In genomic region chr10:3828404-3829192, GRCh38 we compare ENCODE assay signal across 1 cellular context.
TF ChIP-seq lines count a peak whose summit lies in the region.

No MANE protein-coding gene starts in this region.

TF ChIP-seq in K562, 482 proteins besides CTCF, POLR2A, EP300 and RAD21 (continued from another document and continues in another):
- TF ChIP-seq BRF2 (IDR thresholded peaks at IDR 0.05; ENCODE audit: borderline replicate concordance, insufficient read depth, insufficient read length): no peak
- no peak for TF ChIP-seq SNRNP70 (optimal IDR thresholded peaks at IDR 0.05; ENCODE audit: low read depth, low read length)
- TF ChIP-seq CREB1 (IDR thresholded peaks at IDR 0.05): 0 out of 2 replicates have a peak, but pooled peaks have one; percentile 3
- TF ChIP-seq CREB1 (CRISPR knock-in tag; IDR thresholded peaks at IDR 0.05): no peak
- no peak for TF ChIP-seq MXD1 (CRISPR knock-in tag; IDR thresholded peaks at IDR 0.05; ENCODE audit: borderline replicate concordance, poor library complexity, severe bottlenecking)
- no peak for TF ChIP-seq ILF3 (IDR thresholded peaks at IDR 0.05; ENCODE audit: borderline replicate concordance)
- no peak for TF ChIP-seq ZNF282 (CRISPR knock-in tag; IDR thresholded peaks at IDR 0.05)
- no peak for TF ChIP-seq RCOR1 (IDR thresholded peaks at IDR 0.05; ENCODE audit: borderline replicate concordance in 1 of 2, low read depth in 2 of 2, low read length in 2 of 2)
- TF ChIP-seq RFX5 (IDR thresholded peaks at IDR 0.05; ENCODE audit: low read depth, low read length): no peak
- no peak for TF ChIP-seq ZNF224 (CRISPR knock-in tag; IDR thresholded peaks at IDR 0.05)
- TF ChIP-seq NFYB (IDR thresholded peaks at IDR 0.05; ENCODE audit: extremely low read depth, insufficient read length): no peak
- TF ChIP-seq ZNF184 (CRISPR knock-in tag; IDR thresholded peaks at IDR 0.05): no peak
- TF ChIP-seq ZNF584 (CRISPR knock-in tag; IDR thresholded peaks at IDR 0.05; ENCODE audit: low read depth): no peak; the same call in 1 of the 2 replicates
- TF ChIP-seq ZNF165 (CRISPR knock-in tag; IDR thresholded peaks at IDR 0.05; ENCODE audit: borderline replicate concordance): no peak
- TF ChIP-seq NFATC3 (IDR thresholded peaks at IDR 0.05): no peak
- TF ChIP-seq HNRNPH1 (optimal IDR thresholded peaks at IDR 0.05; ENCODE audit: low read depth, low read length): no peak
- TF ChIP-seq STAT5A (IDR thresholded peaks at IDR 0.05; ENCODE audit: borderline replicate concordance, low read length): no peak
- TF ChIP-seq SUPT5H (IDR thresholded peaks at IDR 0.05): no peak
- TF ChIP-seq VEZF1 (CRISPR knock-in tag; IDR thresholded peaks at IDR 0.05): no peak
- no peak for TF ChIP-seq SIN3B (IDR thresholded peaks at IDR 0.05; ENCODE audit: low read depth)
- no peak for TF ChIP-seq KHSRP (IDR thresholded peaks at IDR 0.05)
- peak; percentile 47; the same call in 1 of the 2 replicates for TF ChIP-seq GABPA (tag; conservative IDR thresholded peaks at IDR 0.05; ENCODE audit: low read depth)
- no peak for TF ChIP-seq ATF1 (CRISPR knock-in tag; IDR thresholded peaks at IDR 0.05)
- TF ChIP-seq ATF1 (tag; IDR thresholded peaks at IDR 0.05): peak; percentile 58
- no peak for TF ChIP-seq HMG20B (CRISPR knock-in tag; IDR thresholded peaks at IDR 0.05)
- TF ChIP-seq NR3C1 (CRISPR knock-in tag; IDR thresholded peaks at IDR 0.05): no peak
- TF ChIP-seq DPF2 (IDR thresholded peaks at IDR 0.05): peak; percentile 37
- TF ChIP-seq LEF1 (IDR thresholded peaks at IDR 0.05): peak; percentile 14; the same call in 1 of the 2 replicates
- TF ChIP-seq MAFK (IDR thresholded peaks at IDR 0.05; ENCODE audit: low read length): no peak
- no peak for TF ChIP-seq SMC3 (conservative IDR thresholded peaks at IDR 0.05; ENCODE audit: insufficient read depth, low read depth, low read length)
- no peak for TF ChIP-seq BRD9 (IDR thresholded peaks at IDR 0.05; ENCODE audit: low read depth, partially characterized antibody)
- no peak for TF ChIP-seq DACH1 (IDR thresholded peaks at IDR 0.05; ENCODE audit: partially characterized antibody)
- TF ChIP-seq RFX1 (IDR thresholded peaks at IDR 0.05): no peak
- 0 out of 2 replicates have a peak, but pooled peaks have one; percentile 43 for TF ChIP-seq ARID1B (IDR thresholded peaks at IDR 0.05)
- TF ChIP-seq AFF1 (IDR thresholded peaks at IDR 0.05; ENCODE audit: low read depth in 1 of 2, partially characterized antibody in 2 of 2): peak in 1 of 2 experiments; percentile 50
- TF ChIP-seq POLR2AphosphoS2 (IDR thresholded peaks at IDR 0.05; ENCODE audit: low read length): no peak
- TF ChIP-seq, protein P1, sequence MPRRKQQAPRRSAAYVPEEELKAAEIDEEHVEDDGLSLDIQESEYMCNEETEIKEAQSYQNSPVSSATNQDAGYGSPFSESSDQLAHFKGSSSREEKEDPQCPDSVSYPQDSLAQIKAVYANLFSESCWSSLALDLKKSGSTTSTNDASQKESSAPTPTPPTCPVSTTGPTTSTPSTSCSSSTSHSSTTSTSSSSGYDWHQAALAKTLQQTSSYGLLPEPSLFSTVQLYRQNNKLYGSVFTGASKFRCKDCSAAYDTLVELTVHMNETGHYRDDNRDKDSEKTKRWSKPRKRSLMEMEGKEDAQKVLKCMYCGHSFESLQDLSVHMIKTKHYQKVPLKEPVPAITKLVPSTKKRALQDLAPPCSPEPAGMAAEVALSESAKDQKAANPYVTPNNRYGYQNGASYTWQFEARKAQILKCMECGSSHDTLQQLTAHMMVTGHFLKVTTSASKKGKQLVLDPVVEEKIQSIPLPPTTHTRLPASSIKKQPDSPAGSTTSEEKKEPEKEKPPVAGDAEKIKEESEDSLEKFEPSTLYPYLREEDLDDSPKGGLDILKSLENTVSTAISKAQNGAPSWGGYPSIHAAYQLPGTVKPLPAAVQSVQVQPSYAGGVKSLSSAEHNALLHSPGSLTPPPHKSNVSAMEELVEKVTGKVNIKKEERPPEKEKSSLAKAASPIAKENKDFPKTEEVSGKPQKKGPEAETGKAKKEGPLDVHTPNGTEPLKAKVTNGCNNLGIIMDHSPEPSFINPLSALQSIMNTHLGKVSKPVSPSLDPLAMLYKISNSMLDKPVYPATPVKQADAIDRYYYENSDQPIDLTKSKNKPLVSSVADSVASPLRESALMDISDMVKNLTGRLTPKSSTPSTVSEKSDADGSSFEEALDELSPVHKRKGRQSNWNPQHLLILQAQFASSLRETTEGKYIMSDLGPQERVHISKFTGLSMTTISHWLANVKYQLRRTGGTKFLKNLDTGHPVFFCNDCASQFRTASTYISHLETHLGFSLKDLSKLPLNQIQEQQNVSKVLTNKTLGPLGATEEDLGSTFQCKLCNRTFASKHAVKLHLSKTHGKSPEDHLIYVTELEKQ (CRISPR knock-in tag; IDR thresholded peaks at IDR 0.05): no peak
- TF ChIP-seq SMAD4 (CRISPR knock-in tag; conservative IDR thresholded peaks at IDR 0.05): peak; percentile 67; the same call in 1 of the 2 replicates
- TF ChIP-seq ZNF57 (CRISPR knock-in tag; IDR thresholded peaks at IDR 0.05): no peak
- no peak for TF ChIP-seq SAFB (IDR thresholded peaks at IDR 0.05; ENCODE audit: borderline replicate concordance, low read depth, low read length)
- peak; percentile 90 for TF ChIP-seq LARP7 (IDR thresholded peaks at IDR 0.05)
- TF ChIP-seq HDAC6 (IDR thresholded peaks at IDR 0.05; ENCODE audit: low read depth, low read length): no peak
- no peak for TF ChIP-seq HNRNPL (IDR thresholded peaks at IDR 0.05; ENCODE audit: low read depth, low read length)
- TF ChIP-seq SMARCA5 (IDR thresholded peaks at IDR 0.05): peak; percentile 74
- no peak for TF ChIP-seq DIDO1 (tag; IDR thresholded peaks at IDR 0.05; ENCODE audit: low read depth)
- TF ChIP-seq CBX1 (IDR thresholded peaks at IDR 0.05; ENCODE audit: low read depth): no peak
- TF ChIP-seq CBX5 (IDR thresholded peaks at IDR 0.05; ENCODE audit: borderline replicate concordance, low read depth): no peak
- TF ChIP-seq FOXA1 (IDR thresholded peaks at IDR 0.05; ENCODE audit: borderline replicate concordance): no peak
- TF ChIP-seq ZKSCAN8 (CRISPR knock-in tag; IDR thresholded peaks at IDR 0.05): no peak
- TF ChIP-seq XRCC4 (IDR thresholded peaks at IDR 0.05; ENCODE audit: extremely low read depth, insufficient read depth, insufficient read length): no peak
- TF ChIP-seq ZBTB11 (CRISPR knock-in tag; IDR thresholded peaks at IDR 0.05): no peak; a peak in 1 of 6 replicates
- TF ChIP-seq, protein P2, sequence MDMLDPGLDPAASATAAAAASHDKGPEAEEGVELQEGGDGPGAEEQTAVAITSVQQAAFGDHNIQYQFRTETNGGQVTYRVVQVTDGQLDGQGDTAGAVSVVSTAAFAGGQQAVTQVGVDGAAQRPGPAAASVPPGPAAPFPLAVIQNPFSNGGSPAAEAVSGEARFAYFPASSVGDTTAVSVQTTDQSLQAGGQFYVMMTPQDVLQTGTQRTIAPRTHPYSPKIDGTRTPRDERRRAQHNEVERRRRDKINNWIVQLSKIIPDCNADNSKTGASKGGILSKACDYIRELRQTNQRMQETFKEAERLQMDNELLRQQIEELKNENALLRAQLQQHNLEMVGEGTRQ (CRISPR knock-in tag; IDR thresholded peaks at IDR 0.05): peak; percentile 45; the same call in 1 of the 2 replicates
- no peak; a peak in 2 of 4 replicates for TF ChIP-seq FOXK2 (conservative IDR thresholded peaks at IDR 0.05 in 1 of 2, IDR thresholded peaks at IDR 0.05 in 1 of 2; ENCODE audit: low read depth in 2 of 2)
- TF ChIP-seq NCOA4 (IDR thresholded peaks at IDR 0.05; ENCODE audit: partially characterized antibody): no peak
- TF ChIP-seq FOXM1 (IDR thresholded peaks at IDR 0.05; ENCODE audit: low read depth): peak; percentile 85
- no peak for TF ChIP-seq FOXM1 (CRISPR knock-in tag; IDR thresholded peaks at IDR 0.05; ENCODE audit: low read depth)
- no peak for TF ChIP-seq ZNF436 (CRISPR knock-in tag; IDR thresholded peaks at IDR 0.05)
- TF ChIP-seq SMAD3 (CRISPR knock-in tag; conservative IDR thresholded peaks at IDR 0.05): 0 out of 2 replicates have a peak, but pooled peaks have one; percentile 10
- no peak for TF ChIP-seq BRCA1 (IDR thresholded peaks at IDR 0.05)
- no peak for TF ChIP-seq BRCA1 (CRISPR knock-in tag; IDR thresholded peaks at IDR 0.05)
- TF ChIP-seq ZNF512 (tag; IDR thresholded peaks at IDR 0.05): no peak
- no peak for TF ChIP-seq FOXP1 (CRISPR knock-in tag; IDR thresholded peaks at IDR 0.05)
